10 cellular contexts compared by ENCODE assay signal in the genomic region with DNA sequence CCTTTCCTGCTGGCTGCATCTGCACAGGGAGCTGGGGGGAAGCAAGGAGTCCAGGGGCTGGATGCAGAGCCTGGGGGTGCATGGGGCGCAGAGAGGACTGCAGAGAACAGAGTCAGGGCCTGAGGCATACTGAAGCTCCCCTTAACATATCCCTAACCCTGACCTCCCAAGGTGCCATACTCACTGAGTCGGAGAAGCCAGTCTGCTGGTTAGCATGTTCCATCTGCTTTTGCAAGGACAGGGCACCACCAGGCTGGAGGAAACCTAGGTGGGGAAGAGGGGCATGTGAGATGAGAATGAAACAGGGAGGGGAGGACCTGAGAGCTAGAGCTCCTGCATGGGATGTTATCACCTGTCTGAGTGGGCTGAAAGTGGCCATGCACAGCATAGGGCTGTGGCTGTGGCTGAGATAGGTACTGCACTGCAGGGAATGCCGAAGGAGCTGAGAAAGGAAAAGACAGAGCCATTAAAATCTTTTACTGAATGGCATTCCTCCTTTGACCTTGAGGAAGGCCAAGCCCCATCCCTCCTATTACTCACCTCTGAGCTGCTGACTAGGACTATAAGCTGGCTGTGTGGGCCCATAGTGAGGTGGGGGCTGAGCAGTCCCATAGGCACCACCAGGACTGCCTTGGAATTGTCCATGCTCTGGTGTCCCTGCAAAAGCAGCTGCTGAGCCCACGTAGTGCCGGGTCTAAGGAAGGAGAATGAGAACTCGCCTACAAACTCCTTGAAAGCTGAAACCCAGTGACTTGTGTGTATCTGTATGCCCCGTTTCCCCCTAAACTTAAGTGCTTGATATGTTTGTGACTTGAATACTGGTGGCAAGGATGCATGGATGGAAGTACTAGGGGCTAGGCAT. TPM values are rescaled to one million over a fixed set of nuclear protein-coding genes. Genes with fewer than 3 reads are reported as not detected.
DNase-seq lines count a peak whose midpoint lies in the region; ATAC-seq and TF ChIP-seq lines count a peak whose summit lies in the region.
"Had no signal": no experiment of that assay in that cellular context is flagged by ENCODE, and none has a peak within 500 bp of the region (broad histone marks: within the 10 kb centered on the region; RNA-seq: fewer than 3 reads in every experiment).

No MANE protein-coding gene starts in this region.

- H3K27ac Mint-ChIP-seq in CD4-positive, alpha-beta memory T cell = peak overlapping the region; percentile 80 to 96 (median 92)
- H3K27ac Mint-ChIP-seq in activated T-helper 17 cell treated with anti-CD3 and anti-CD28 coated beads, Interleukin-2, amount 50 U/mL, for 72 hours = peak overlapping the region; percentile 58

- DNase-seq in CD4-positive, alpha-beta memory T cell = no peak
- peak; percentile 39 for DNase-seq in HK-2 (ENCODE audit: unreplicated experiment)
- DNase-seq in lower lobe of right lung = peak; percentile 24
- no peak for DNase-seq in upper lobe of right lung
- no peak for DNase-seq in amygdala (lab: John Stamatoyannopoulos, UW)
- DNase-seq: Peyer's patch had no signal

- intact Hi-C loops in CD4-positive, alpha-beta memory T cell (cut with micrococcal nuclease) = no loop called here
- intact Hi-C loops in lower lobe of right lung (cut with DNase I) (no loop called here), upper lobe of right lung (cut with DNase I) (no loop called here)

- peaks cover 62% of the 10 kb centered on the region for H3K4me1 ChIP-seq in CD4-positive, alpha-beta memory T cell (ENCODE audit: insufficient read depth, low read length)
- H3K4me1 ChIP-seq in lower lobe of right lung (peaks cover 42% of the 10 kb centered on the region), upper lobe of right lung (peaks cover 36% of the 10 kb centered on the region)

- peaks cover 41 to 78% (median 58%) of the 10 kb centered on the region in 4 donors for H3K4me1 Mint-ChIP-seq in CD4-positive, alpha-beta memory T cell
- peaks cover 44% of the 10 kb centered on the region for H3K4me1 Mint-ChIP-seq in activated T-helper 17 cell treated with anti-CD3 and anti-CD28 coated beads, Interleukin-2, amount 50 U/mL, for 72 hours

- ATAC-seq in activated T-helper 17 cell treated with anti-CD3 and anti-CD28 coated beads, Interleukin-2, amount 50 U/mL, for 72 hours (replicated peaks) = no peak
- ATAC-seq in lower lobe of right lung = no peak
- ATAC-seq in GM18498 (IDR thresholded peaks at IDR 0.05; ENCODE audit: unreplicated experiment) = no peak
- no peak for ATAC-seq in upper lobe of right lung
- ATAC-seq in HG03520 (IDR thresholded peaks at IDR 0.05; ENCODE audit: unreplicated experiment) = no peak

- TF ChIP-seq CTCF in lower lobe of right lung (IDR thresholded peaks at IDR 0.05) (no peak), upper lobe of right lung (IDR thresholded peaks at IDR 0.05) (no peak)

- CTCF ChIA-PET in CD4-positive, alpha-beta memory T cell (lab: Charles Lee; ENCODE audit: partially characterized antibody) = interaction anchor here (0.6 to 4.2 kb wide), 5 partner anchors 9 to 23 kb away, joined by 3 to 21 read pairs (median 6); partner anchors contain the start of gene ACAP1

- peak overlapping the region; percentile 41 to 84 (median 68) for H3K4me3 Mint-ChIP-seq in CD4-positive, alpha-beta memory T cell
- peak overlapping the region; percentile 95 for H3K4me3 Mint-ChIP-seq in activated T-helper 17 cell treated with anti-CD3 and anti-CD28 coated beads, Interleukin-2, amount 50 U/mL, for 72 hours

- H3K27me3 ChIP-seq in CD4-positive, alpha-beta memory T cell (ENCODE audit: insufficient read depth, low read length) = no peaks in the 10 kb centered on the region
- H3K27me3 ChIP-seq in lower lobe of right lung (ENCODE audit: low read depth) (no peaks in the 10 kb centered on the region), upper lobe of right lung (no peaks in the 10 kb centered on the region)
- H3K27me3 ChIP-seq: Peyer's patch had no signal

- no peak overlapping the region for H3K4me3 ChIP-seq in CD4-positive, alpha-beta memory T cell (ENCODE audit: low read length in 2 of 2)
- no peak overlapping the region for H3K4me3 ChIP-seq in lower lobe of right lung
- H3K4me3 ChIP-seq in upper lobe of right lung = no peak overlapping the region

- H3K9me3 Mint-ChIP-seq in CD4-positive, alpha-beta memory T cell = peaks cover 0 to 7% (median 0%) of the 10 kb centered on the region in 8 donors
- H3K9me3 Mint-ChIP-seq in activated T-helper 17 cell treated with anti-CD3 and anti-CD28 coated beads, Interleukin-2, amount 50 U/mL, for 72 hours = no peaks in the 10 kb centered on the region

- no peaks in the 10 kb centered on the region for H3K27me3 Mint-ChIP-seq in CD4-positive, alpha-beta memory T cell
- no peaks in the 10 kb centered on the region for H3K27me3 Mint-ChIP-seq in activated T-helper 17 cell treated with anti-CD3 and anti-CD28 coated beads, Interleukin-2, amount 50 U/mL, for 72 hours

- peaks cover 62% of the 10 kb centered on the region for H3K36me3 ChIP-seq in CD4-positive, alpha-beta memory T cell (ENCODE audit: insufficient read depth, low read length)
- H3K36me3 ChIP-seq in lower lobe of right lung = peaks cover 68% of the 10 kb centered on the region
- peaks cover 63% of the 10 kb centered on the region for H3K36me3 ChIP-seq in upper lobe of right lung

- POLR2A ChIA-PET in CD4-positive, alpha-beta memory T cell (lab: Charles Lee; ENCODE audit: partially characterized antibody) = interaction anchor here (0.6 to 9.3 kb wide), 21 partner anchors 9 to 532 kb away, joined by 3 to 187 read pairs (median 5); partner anchors contain the start of genes ACADVL, ACAP1, DLG4 and DVL2

- peak overlapping the region; percentile 83 for H3K27ac ChIP-seq in CD4-positive, alpha-beta memory T cell (ENCODE audit: low read depth, low read length)
- H3K27ac ChIP-seq in lower lobe of right lung (no peak overlapping the region), upper lobe of right lung (no peak overlapping the region)

- H3K9me3 ChIP-seq in CD4-positive, alpha-beta memory T cell (ENCODE audit: control insufficient read depth in 1 of 2, low read length in 2 of 2) = no peaks in the 10 kb centered on the region
- H3K9me3 ChIP-seq in lower lobe of right lung = no peaks in the 10 kb centered on the region
- H3K9me3 ChIP-seq in upper lobe of right lung = no peaks in the 10 kb centered on the region
- H3K9me3 ChIP-seq: Peyer's patch had no signal

- H3K36me3 Mint-ChIP-seq in CD4-positive, alpha-beta memory T cell = peaks cover 55 to 81% of the 10 kb centered on the region in 2 donors
- H3K36me3 Mint-ChIP-seq in activated T-helper 17 cell treated with anti-CD3 and anti-CD28 coated beads, Interleukin-2, amount 50 U/mL, for 72 hours (ENCODE audit: low read depth) = peaks cover 90% of the 10 kb centered on the region

RNA-seq across cellular contexts. Expression of gene GPS2, which starts 1.9 kb away (rescaled TPM):
- 100 to 1,000 TPM; 127 to 132 TPM for total RNA-seq in CD4-positive, alpha-beta memory T cell
- 100 to 1,000 TPM; 101 to 120 TPM for polyA plus RNA-seq in CD4-positive, alpha-beta memory T cell
- total RNA-seq in activated T-helper 17 cell treated with anti-CD3 and anti-CD28 coated beads, Interleukin-2, amount 50 U/mL, for 72 hours = 10 to 100 TPM; 38.3 to 65.6 TPM
- total RNA-seq in lower lobe of right lung (66.6 TPM), upper lobe of right lung (62.9 TPM)

RNA-seq across cellular contexts. Expression of gene EIF5A, which starts 5.8 kb away (rescaled TPM):
- 100 to 1,000 TPM; 240 to 244 TPM for total RNA-seq in CD4-positive, alpha-beta memory T cell
- polyA plus RNA-seq in CD4-positive, alpha-beta memory T cell = 100 to 1,000 TPM; 230 to 850 TPM
- total RNA-seq in activated T-helper 17 cell treated with anti-CD3 and anti-CD28 coated beads, Interleukin-2, amount 50 U/mL, for 72 hours = 100 to 1,000 TPM; 429 to 978 TPM
- total RNA-seq in lower lobe of right lung (216 TPM), upper lobe of right lung (241 TPM)

RNA-seq across cellular contexts. Expression of gene NEURL4, which starts 15.9 kb away (rescaled TPM):
- total RNA-seq in CD4-positive, alpha-beta memory T cell = 10 to 100 TPM; 73.8 to 81.6 TPM
- polyA plus RNA-seq in CD4-positive, alpha-beta memory T cell = 1 to 10 TPM in 1 of 2 donors, under 1 TPM in 1; 0.97 to 2.4 TPM
- 10 to 100 TPM; 22.9 to 33.0 TPM for total RNA-seq in activated T-helper 17 cell treated with anti-CD3 and anti-CD28 coated beads, Interleukin-2, amount 50 U/mL, for 72 hours
- total RNA-seq in lower lobe of right lung (35.2 TPM), upper lobe of right lung (37.6 TPM)

RNA-seq across cellular contexts. Expression of gene YBX2, which starts 18.8 kb away (rescaled TPM):
- total RNA-seq in CD4-positive, alpha-beta memory T cell = under 1 TPM; 0.26 to 0.39 TPM
- not detected for polyA plus RNA-seq in CD4-positive, alpha-beta memory T cell
- total RNA-seq in activated T-helper 17 cell treated with anti-CD3 and anti-CD28 coated beads, Interleukin-2, amount 50 U/mL, for 72 hours = under 1 TPM; 0.15 to 0.26 TPM
- total RNA-seq in lower lobe of right lung (0.41 TPM), upper lobe of right lung (not detected)
- total RNA-seq: glomerular endothelial cell had no signal

RNA-seq across cellular contexts. Expression of gene ACAP1, which starts 23.1 kb away (rescaled TPM):
- total RNA-seq in CD4-positive, alpha-beta memory T cell = 100 to 1,000 TPM; 507 to 516 TPM
- polyA plus RNA-seq in CD4-positive, alpha-beta memory T cell = 100 to 1,000 TPM; 261 to 264 TPM
- 100 to 1,000 TPM; 527 to 774 TPM for total RNA-seq in activated T-helper 17 cell treated with anti-CD3 and anti-CD28 coated beads, Interleukin-2, amount 50 U/mL, for 72 hours
- total RNA-seq in lower lobe of right lung = 26.5 TPM
- total RNA-seq in upper lobe of right lung = 23.2 TPM
- total RNA-seq: glomerular endothelial cell had no signal

Comparison
In these comparisons a context has a peak if more than half of its experiments do, and no peak if none do; other contexts are left out.
1. DNase-seq: peak in HK-2 (single experiment) and lower lobe of right lung (single experiment); none in CD4-positive, alpha-beta memory T cell (0 of 5), upper lobe of right lung (single experiment) and amygdala (0 of 56).